In the genomic region with DNA sequence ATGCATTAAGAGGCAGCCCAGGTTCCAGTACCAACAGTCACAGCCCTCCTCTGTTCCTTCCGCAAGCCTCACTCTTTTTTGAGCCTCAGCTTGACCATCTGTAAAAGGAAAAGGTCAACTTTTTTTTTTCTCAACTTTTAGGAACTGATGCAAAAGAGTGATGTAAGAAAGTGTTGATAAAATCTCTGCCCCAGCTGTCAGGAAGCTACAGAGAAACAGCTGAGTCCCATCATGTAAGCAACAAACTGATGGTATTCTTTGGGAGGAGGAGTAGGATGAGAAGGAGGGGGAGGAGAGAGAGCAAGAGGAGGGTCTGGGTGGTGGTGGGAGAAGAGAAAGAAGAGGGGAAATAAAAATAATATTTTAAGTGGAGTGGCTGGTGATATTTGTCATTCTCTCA, we compare ENCODE assay signal across 13 cellular contexts.
DNase-seq lines count a peak whose midpoint lies in the region; ATAC-seq and TF ChIP-seq lines count a peak whose summit lies in the region.
"Had no signal": no experiment of that assay in that cellular context is flagged by ENCODE, and none has a peak within 500 bp of the region (broad histone marks: within the 10 kb centered on the region; RNA-seq: fewer than 3 reads in every experiment).

No MANE protein-coding gene starts in this region.

- no peaks in the 10 kb centered on the region for H3K36me3 Mint-ChIP-seq in nephron (ENCODE audit: low read depth)
- H3K36me3 Mint-ChIP-seq: CD4-positive, alpha-beta memory T cell had no signal

- H3K27me3 ChIP-seq in right atrium auricular region (no peaks in the 10 kb centered on the region), left ventricle myocardium inferior (ENCODE audit: low read depth) (peaks cover 41% of the 10 kb centered on the region), upper lobe of left lung (no peaks in the 10 kb centered on the region)

- no peak for ATAC-seq in GM21786 (IDR thresholded peaks at IDR 0.05; ENCODE audit: unreplicated experiment)
- no peak for ATAC-seq in upper lobe of left lung (ENCODE audit: low FRiP score in 2 of 2)

- TF ChIP-seq CTCF in right atrium auricular region (IDR thresholded peaks at IDR 0.05): no peak
- no peak for TF ChIP-seq CTCF in left ventricle myocardium inferior (IDR thresholded peaks at IDR 0.05; ENCODE audit: borderline replicate concordance)
- TF ChIP-seq CTCF in nephron (IDR thresholded peaks at IDR 0.05; ENCODE audit: unreplicated experiment in 3 of 3): no peak
- no peak for TF ChIP-seq CTCF in upper lobe of left lung (IDR thresholded peaks at IDR 0.05)

- TF ChIP-seq EP300 in upper lobe of left lung (IDR thresholded peaks at IDR 0.05): no peak

- H3K4me1 ChIP-seq in right atrium auricular region: no peaks in the 10 kb centered on the region
- H3K4me1 ChIP-seq in left ventricle myocardium inferior: no peaks in the 10 kb centered on the region
- H3K4me1 ChIP-seq in upper lobe of left lung: peaks cover 0 to 8% (median 0%) of the 10 kb centered on the region in 4 donors

- TF ChIP-seq POLR2A in upper lobe of left lung (IDR thresholded peaks at IDR 0.05): no peak

- H3K27ac Mint-ChIP-seq in nephron: peak overlapping the region; percentile 62 to 84 (median 79)
- H3K27ac Mint-ChIP-seq: CD4-positive, alpha-beta memory T cell had no signal

- intact Hi-C loops in cardiac septum (cut with DNase I) (no loop called here), left ventricle myocardium inferior (cut with micrococcal nuclease) (no loop called here)

- no peaks in the 10 kb centered on the region for H3K9me3 Mint-ChIP-seq in nephron

- in situ Hi-C loops in G401 (cut with HindIII; ENCODE audit: low sequenced_read_pairs): no loop called here

- peak; percentile 29 for DNase-seq in cardiac septum (ENCODE audit: low spot score)
- no peak for DNase-seq in right atrium auricular region (ENCODE audit: low spot score)
- no peak for DNase-seq in left ventricle myocardium inferior
- no peak for DNase-seq in upper lobe of left lung
- no peak for DNase-seq in activated CD4-positive, alpha-beta T cell treated with anti-CD3 and anti-CD28 coated beads, Interleukin-2, amount 50 U/mL, for 4 hours
- no peak for DNase-seq in G401 (ENCODE audit: low spot score)
- DNase-seq: CD4-positive, alpha-beta memory T cell; NCI-H1930; NCI-H748 treated with DMSO at 0.1 percent for 48 hours; OCI-M1 had no signal

- WGBS in upper lobe of left lung, 2 donors: 44 to 47% methylated on average over 1 of the region's 1 CpG

- no peak overlapping the region for H3K4me3 Mint-ChIP-seq in nephron
- H3K4me3 Mint-ChIP-seq: CD4-positive, alpha-beta memory T cell had no signal

- H3K4me3 ChIP-seq in right atrium auricular region (no peak overlapping the region), left ventricle myocardium inferior (no peak overlapping the region), upper lobe of left lung (no peak overlapping the region)

- no peaks in the 10 kb centered on the region for H3K27me3 Mint-ChIP-seq in nephron (ENCODE audit: low read depth)

- H3K27ac ChIP-seq in right atrium auricular region: no peak overlapping the region
- H3K27ac ChIP-seq in left ventricle myocardium inferior (replicated peaks): peak overlapping the region; percentile 21
- H3K27ac ChIP-seq in upper lobe of left lung: no peak overlapping the region
- H3K27ac ChIP-seq: RWPE1 had no signal

- H3K36me3 ChIP-seq in right atrium auricular region (no peaks in the 10 kb centered on the region), left ventricle myocardium inferior (no peaks in the 10 kb centered on the region), upper lobe of left lung (no peaks in the 10 kb centered on the region)

- peaks cover 14% of the 10 kb centered on the region for H3K4me1 Mint-ChIP-seq in nephron
- H3K4me1 Mint-ChIP-seq: CD4-positive, alpha-beta memory T cell had no signal

- H3K9me3 ChIP-seq in right atrium auricular region (no peaks in the 10 kb centered on the region), left ventricle myocardium inferior (replicated peaks) (no peaks in the 10 kb centered on the region), upper lobe of left lung (no peaks in the 10 kb centered on the region)
